ENCODE assay signal across 8 cellular contexts in the genomic region with DNA sequence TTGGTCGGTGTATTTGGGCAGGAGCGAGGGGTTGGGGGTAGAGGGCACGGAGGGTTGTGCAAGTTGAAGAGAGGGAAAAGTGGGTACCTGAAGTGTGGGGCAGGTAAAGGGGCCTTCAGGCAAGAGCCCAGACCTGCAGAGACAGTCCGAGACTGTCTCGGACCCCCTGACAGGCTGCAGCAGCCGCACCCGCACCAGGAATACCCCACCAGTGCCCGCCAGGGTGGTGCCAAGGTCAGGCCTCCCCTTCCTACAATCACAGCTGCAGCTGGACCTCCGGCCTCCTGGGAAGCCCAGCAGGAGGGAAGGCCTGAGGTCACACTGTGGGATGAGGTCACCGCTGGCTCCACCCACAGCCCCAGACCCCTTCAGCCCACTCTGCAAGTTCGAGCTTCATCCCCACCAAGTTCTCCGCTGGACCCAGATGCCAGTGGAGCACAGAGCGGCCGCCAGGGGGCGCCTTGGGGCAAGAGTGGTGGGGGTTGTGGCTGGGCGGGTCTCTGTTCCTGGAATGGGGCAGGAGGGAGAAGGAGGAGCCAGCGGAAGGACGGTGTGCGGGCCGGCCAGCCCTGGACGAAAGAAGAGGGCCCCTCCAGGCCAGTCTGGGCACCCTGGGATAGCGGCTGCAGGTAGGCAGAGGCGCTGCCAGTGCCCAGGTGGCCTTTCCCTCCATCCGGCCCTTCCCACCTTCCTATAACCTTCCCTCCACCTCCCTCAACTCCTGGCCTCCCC. TPM values are rescaled to one million over a fixed set of nuclear protein-coding genes. Genes with fewer than 3 reads are reported as not detected.
DNase-seq lines count a peak whose midpoint lies in the region; ATAC-seq and TF ChIP-seq lines count a peak whose summit lies in the region.

Gene HSD3B7, plus strand, starts transcription at position 539 of the 732 bp plus-strand sequence. CDS start 452 bp downstream, outside the sequence.

- H3F3A ChIP-seq in OCI-LY1 (ENCODE audit: insufficient read depth, low read length) = no peaks in the 10 kb centered on the region

- H3K4me3 ChIP-seq in OCI-LY1 (ENCODE audit: low read depth, low read length, poor library complexity, severe bottlenecking) (no peak within 1 kb of the TSS), esophagus (ENCODE audit: low read depth in 1 of 2, low read length in 2 of 2) (peak within 1 kb of the TSS; percentile 32 to 62), mucosa of stomach (ENCODE audit: low read length) (peak within 1 kb of the TSS; percentile 50)

- H3K36me3 ChIP-seq in OCI-LY1 (ENCODE audit: insufficient read depth, low read length) (peaks cover 42% of the 10 kb centered on the region), esophagus (ENCODE audit: control insufficient read depth in 2 of 2, insufficient read depth in 2 of 2, low read length in 1 of 2) (peaks cover 0 to 23% of the 10 kb centered on the region in 2 donors), mucosa of stomach (ENCODE audit: control insufficient read depth, insufficient read depth, low read length) (peaks cover 5% of the 10 kb centered on the region)

- no peak within 1 kb of the TSS for H3K27ac ChIP-seq in OCI-LY1 (ENCODE audit: low read depth, low read length, poor library complexity, severe bottlenecking)
- H3K27ac ChIP-seq in esophagus (ENCODE audit: low read depth in 2 of 2, low read length in 1 of 2) = peak within 1 kb of the TSS; percentile 65 to 67

- no peak within 1 kb of the TSS for H2AFZ ChIP-seq in OCI-LY1 (ENCODE audit: low read length)

- no peak within 1 kb of the TSS for H3K9ac ChIP-seq in OCI-LY1 (ENCODE audit: low read length)
- H3K9ac ChIP-seq in mucosa of stomach (ENCODE audit: low read length) = peak within 1 kb of the TSS; percentile 76

- DNase-seq in DMS79 (lab: John Stamatoyannopoulos, UW) (peak; percentile 51), activated T-cell treated with anti-CD3 and anti-CD28 coated beads for 1 hour (ENCODE audit: low read depth) (peak; percentile 84)
- peak; percentile 71 for DNase-seq in stimulated activated CD8-positive, alpha-beta memory T cell treated with anti-CD3 and anti-CD28 coated beads, Interleukin-4, amount 100 ng/mL, for 24 hours (ENCODE audit: low read depth)

- H3K79me2 ChIP-seq in OCI-LY1 (ENCODE audit: insufficient read depth, low read length) = no peaks in the 10 kb centered on the region

- no peaks in the 10 kb centered on the region for H3K9me3 ChIP-seq in OCI-LY1 (ENCODE audit: low read length)
- H3K9me3 ChIP-seq in esophagus (ENCODE audit: control insufficient read depth in 2 of 2, insufficient read depth in 1 of 2, low read depth in 1 of 2, low read length in 1 of 2) = no peaks in the 10 kb centered on the region
- no peaks in the 10 kb centered on the region for H3K9me3 ChIP-seq in mucosa of stomach (ENCODE audit: control insufficient read depth, low read length)

- peak; percentile 90 for TF ChIP-seq CTCF in OCI-LY1 (IDR thresholded peaks at IDR 0.05; ENCODE audit: low read length)

- H3K9me2 ChIP-seq in OCI-LY1 (ENCODE audit: low read depth, low read length) = no peaks in the 10 kb centered on the region

- H3K27me3 ChIP-seq in OCI-LY1 (ENCODE audit: insufficient read depth, low read length) = no peaks in the 10 kb centered on the region
- H3K27me3 ChIP-seq in esophagus (ENCODE audit: control insufficient read depth in 1 of 2, insufficient read depth in 2 of 2, low read length in 2 of 2) = no peaks in the 10 kb centered on the region
- H3K27me3 ChIP-seq in mucosa of stomach (ENCODE audit: control insufficient read depth, insufficient read depth, low read length) = no peaks in the 10 kb centered on the region

- 27 to 29% methylated on average over 22 to 24 of the region's 24 CpGs for WGBS in esophagus, 2 donors

- ATAC-seq in HG03520 (IDR thresholded peaks at IDR 0.05; ENCODE audit: unreplicated experiment) (peak; percentile 61), GM19395 (IDR thresholded peaks at IDR 0.05; ENCODE audit: unreplicated experiment) (no peak)

- peaks cover 18% of the 10 kb centered on the region for H3K4me1 ChIP-seq in OCI-LY1 (ENCODE audit: insufficient read depth, low read length, severe bottlenecking)
- H3K4me1 ChIP-seq in esophagus (ENCODE audit: control insufficient read depth in 2 of 2, insufficient read depth in 2 of 2, low read length in 1 of 2) = peaks cover 0 to 12% of the 10 kb centered on the region in 2 donors
- H3K4me1 ChIP-seq in mucosa of stomach (ENCODE audit: control insufficient read depth, insufficient read depth, low read length) = peaks cover 5% of the 10 kb centered on the region

- H3K4me2 ChIP-seq in OCI-LY1 (ENCODE audit: low read length) = no peak within 1 kb of the TSS

- no peaks in the 10 kb centered on the region for H4K20me1 ChIP-seq in OCI-LY1 (ENCODE audit: insufficient read depth, low read length)

RNA-seq across cellular contexts. Expression of gene HSD3B7, which starts in this region (rescaled TPM):
- polyA plus RNA-seq in esophagus = 10 to 100 TPM in 1 of 2 donors, 1 to 10 TPM in 1; 6.6 to 12.1 TPM
